ENCODE assay signal across 18 cellular contexts in the genomic region with DNA sequence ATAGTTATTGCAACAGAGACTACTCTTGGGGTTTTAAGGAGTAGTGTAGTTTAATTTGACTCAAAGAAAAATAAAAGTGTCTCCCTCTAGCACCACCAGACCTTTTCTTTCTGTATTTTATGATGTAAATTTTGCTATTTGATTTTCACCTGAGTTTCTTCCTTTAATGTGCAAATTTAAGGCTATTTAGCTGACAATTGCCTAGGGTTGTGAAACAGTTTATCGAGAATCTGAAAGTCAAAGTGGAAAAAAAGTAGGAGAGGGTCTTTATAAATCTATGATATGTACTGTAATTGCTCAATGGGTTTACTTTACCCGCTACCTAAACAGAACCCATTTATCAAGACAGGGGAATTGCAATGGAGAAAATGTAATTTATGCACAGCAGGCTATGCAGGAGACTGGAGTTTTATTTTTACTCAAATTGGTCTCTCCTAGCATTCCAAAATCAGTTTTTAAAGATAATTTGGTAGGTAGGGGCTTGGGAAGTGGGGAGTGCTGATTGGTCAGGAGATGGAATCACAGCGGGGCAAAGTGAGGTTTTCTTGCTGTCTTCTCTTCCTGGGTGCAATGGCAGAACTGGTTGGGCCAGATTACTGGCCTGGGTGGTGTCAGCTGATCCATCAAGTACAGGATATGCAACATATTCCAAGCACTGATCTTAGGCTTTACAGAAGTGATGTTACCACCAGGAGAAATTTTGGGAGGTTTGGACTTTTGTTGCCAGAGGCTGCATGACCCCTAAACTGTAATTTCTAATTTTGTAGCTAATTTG.
DNase-seq lines count a peak whose midpoint lies in the region; ATAC-seq and TF ChIP-seq lines count a peak whose summit lies in the region.
"Had no signal": no experiment of that assay in that cellular context is flagged by ENCODE, and none has a peak within 500 bp of the region (broad histone marks: within the 10 kb centered on the region; RNA-seq: fewer than 3 reads in every experiment).

No MANE protein-coding gene starts in this region.

- no peaks in the 10 kb centered on the region for H3K27me3 Mint-ChIP-seq in endodermal cell (ENCODE audit: insufficient read depth)
- H3K27me3 Mint-ChIP-seq: CD4-positive, alpha-beta T cell had no signal

- H3K27me3 ChIP-seq in HUES48 (ENCODE audit: control insufficient read depth, insufficient read depth, low read length) (no peaks in the 10 kb centered on the region), endodermal cell (ENCODE audit: control insufficient read depth, insufficient read depth, low read length, poor library complexity, severe bottlenecking) (no peaks in the 10 kb centered on the region), A673 (replicated peaks; ENCODE audit: insufficient read depth, low read depth, low read length, poor library complexity) (no peaks in the 10 kb centered on the region), sigmoid colon (no peaks in the 10 kb centered on the region)

- H3K9me3 Mint-ChIP-seq in endodermal cell: peaks cover 39% of the 10 kb centered on the region

- peak overlapping the region; percentile 12 for H3K4me3 Mint-ChIP-seq in endodermal cell
- H3K4me3 Mint-ChIP-seq: CD4-positive, alpha-beta T cell had no signal

- H3K4me1 ChIP-seq in HUES48 (ENCODE audit: control insufficient read depth, insufficient read depth, low read length) (peaks cover 26% of the 10 kb centered on the region), endodermal cell (ENCODE audit: control insufficient read depth, insufficient read depth, low read length) (peaks cover 4% of the 10 kb centered on the region), A673 (ENCODE audit: insufficient read depth, low read length, poor library complexity, severe bottlenecking) (no peaks in the 10 kb centered on the region), sigmoid colon (no peaks in the 10 kb centered on the region)
- H3K4me1 ChIP-seq: BE2C had no signal

- peak overlapping the region; percentile 89 for H3K27ac Mint-ChIP-seq in endodermal cell
- H3K27ac Mint-ChIP-seq: CD4-positive, alpha-beta T cell had no signal

- BruUV-seq in A673 (replicated peaks; lab: Mats Ljungman, UMichigan): no TSS peak

- 69% methylated on average over 3 of the region's 3 CpGs; no CpG with 5 or more reads in 1 of the 2 experiments for WGBS in endodermal cell (ENCODE audit: insufficient coverage in 1 of 2, insufficient read length in 1 of 2), 2 experiments
- 34 to 54% methylated on average over 3 of the region's 3 CpGs for WGBS in sigmoid colon, 2 donors

- H3K36me3 ChIP-seq in HUES48 (ENCODE audit: control insufficient read depth, insufficient read depth, low read length) (no peaks in the 10 kb centered on the region), endodermal cell (ENCODE audit: control insufficient read depth, insufficient read depth, low read length) (no peaks in the 10 kb centered on the region), A673 (ENCODE audit: insufficient read depth, low read length, poor library complexity, severe bottlenecking) (no peaks in the 10 kb centered on the region), sigmoid colon (no peaks in the 10 kb centered on the region)
- H3K36me3 ChIP-seq: BE2C had no signal

- intact Hi-C loops in sciatic nerve (cut with DNase I): no loop called here
- intact Hi-C loops in A673 (cut with micrococcal nuclease; ENCODE audit: unreplicated experiment): no loop called here
- intact Hi-C loops in sigmoid colon (cut with DNase I): no loop called here

- POLR2A ChIA-PET in A673 (lab: Charles Lee; ENCODE audit: low non-redundant PET): no interaction called here

- H3K9me3 ChIP-seq in HUES48 (ENCODE audit: control insufficient read depth, insufficient read depth, low read length): peaks cover 33% of the 10 kb centered on the region
- peaks cover 33% of the 10 kb centered on the region for H3K9me3 ChIP-seq in endodermal cell (ENCODE audit: control insufficient read depth, low read length)
- H3K9me3 ChIP-seq in A673 (ENCODE audit: low read depth, low read length, poor library complexity, severe bottlenecking): no peaks in the 10 kb centered on the region
- H3K9me3 ChIP-seq in sigmoid colon: no peaks in the 10 kb centered on the region
- H3K9me3 ChIP-seq: BE2C had no signal

- H3K9ac ChIP-seq in HUES48 (ENCODE audit: low read depth, low read length): peak overlapping the region; percentile 5
- H3K9ac ChIP-seq in endodermal cell (ENCODE audit: extremely low read depth, low read length, poor library complexity, severe bottlenecking): no peak overlapping the region

- no peak for TF ChIP-seq EP300 in sigmoid colon (IDR thresholded peaks at IDR 0.05)

- no peak for ATAC-seq in sciatic nerve
- ATAC-seq: Panc1 had no signal

- CTCF ChIA-PET in A673 (lab: Charles Lee): no interaction called here

- peaks cover 16% of the 10 kb centered on the region for H3K36me3 Mint-ChIP-seq in endodermal cell (ENCODE audit: low read depth)

- DNase-seq in endodermal cell (peak; percentile 66), islet precursor cell (peak; percentile 77), sciatic nerve (ENCODE audit: low spot score) (no peak), A673 (ENCODE audit: low spot score) (no peak), sigmoid colon (no peak), GM10266 (ENCODE audit: extremely low spot score) (no peak)
- DNase-seq: BE2C; CD4-positive, alpha-beta T cell; DMS79; KBM-7; NCI-H1048; NCI-H1436 treated with DMSO at 0.1 percent for 48 hours; NCI-H2081 treated with DMSO at 0.1 percent for 48 hours; NCI-H510A; NCI-H82 had no signal

- TF ChIP-seq CTCF in endodermal cell (conservative IDR thresholded peaks at IDR 0.05) (no peak), A673 (conservative IDR thresholded peaks at IDR 0.05; ENCODE audit: low read depth, low read length) (no peak), sigmoid colon (IDR thresholded peaks at IDR 0.05) (no peak), GM10266 (IDR thresholded peaks at IDR 0.05; ENCODE audit: control insufficient read depth, insufficient read depth, low read depth, missing control alignments) (no peak)

- peak overlapping the region; percentile 4; the same call in 1 of the 2 replicates for H3K4me3 ChIP-seq in HUES48 (ENCODE audit: low read depth, low read length)
- no peak overlapping the region for H3K4me3 ChIP-seq in endodermal cell (ENCODE audit: low read length)
- no peak overlapping the region for H3K4me3 ChIP-seq in A673 (ENCODE audit: low read depth, low read length, poor library complexity, severe bottlenecking)
- no peak overlapping the region for H3K4me3 ChIP-seq in sigmoid colon

- peak overlapping the region; percentile 97 for H3K27ac ChIP-seq in HUES48 (ENCODE audit: low read depth, low read length)
- no peak overlapping the region for H3K27ac ChIP-seq in endodermal cell (ENCODE audit: low read depth, low read length)
- H3K27ac ChIP-seq in A673 (ENCODE audit: low read depth, low read length, poor library complexity, severe bottlenecking): no peak overlapping the region
- no peak overlapping the region for H3K27ac ChIP-seq in sigmoid colon
- H3K27ac ChIP-seq: HL-60 had no signal

- TF ChIP-seq POLR2A in sigmoid colon (IDR thresholded peaks at IDR 0.05): no peak

- peaks cover 20% of the 10 kb centered on the region for H3K4me1 Mint-ChIP-seq in endodermal cell

Comparison
In these comparisons a context has a peak if more than half of its experiments do, and no peak if none do; other contexts are left out.
1. DNase-seq: peak in endodermal cell (single experiment) and islet precursor cell (single experiment); none in sciatic nerve (single experiment), A673 (single experiment), sigmoid colon (single experiment) and GM10266 (single experiment).